In the genomic region with DNA sequence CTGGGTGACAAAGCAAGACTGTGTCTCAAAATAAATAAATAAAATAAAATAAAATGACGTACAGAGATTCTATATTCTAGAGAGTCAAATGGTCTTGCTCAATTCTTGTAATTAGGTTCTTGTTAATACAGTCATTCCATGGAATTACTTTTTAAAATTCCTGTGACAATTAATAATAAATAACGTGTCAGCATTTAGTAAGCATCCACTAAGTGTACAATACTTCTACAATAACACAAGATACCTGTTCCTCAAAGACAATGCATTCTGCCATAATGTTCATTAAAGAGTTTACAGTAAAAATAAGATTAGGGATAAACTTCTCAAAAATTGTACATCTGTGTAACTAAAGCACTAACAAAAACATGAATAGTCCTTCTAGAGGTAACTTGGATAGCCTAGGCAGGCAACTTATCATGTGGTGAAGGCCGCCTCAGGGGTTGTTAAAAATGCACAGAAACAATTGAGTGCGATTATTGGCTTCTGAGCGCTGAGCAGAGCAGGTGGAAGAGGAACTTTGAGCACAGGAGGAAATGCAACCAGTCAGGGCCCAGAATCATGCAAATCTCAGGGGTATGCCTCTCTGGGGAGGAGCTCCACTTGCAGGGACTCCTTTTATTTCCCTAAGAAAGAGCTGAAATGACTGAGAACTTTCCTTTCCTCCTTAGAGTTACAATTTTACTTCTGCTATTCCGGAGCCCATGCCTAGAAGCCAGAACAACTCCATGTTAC, we compare ENCODE assay signal across 10 cellular contexts. TPM values are rescaled to one million over a fixed set of nuclear protein-coding genes. Genes with fewer than 3 reads are reported as not detected.
DNase-seq lines count a peak whose midpoint lies in the region; ATAC-seq, FAIRE-seq and TF ChIP-seq lines count a peak whose summit lies in the region.
"Had no signal": no experiment of that assay in that cellular context is flagged by ENCODE, and none has a peak within 500 bp of the region (broad histone marks: within the 10 kb centered on the region; RNA-seq: fewer than 3 reads in every experiment).

No MANE protein-coding gene starts in this region.

- 62% methylated on average over 6 of the region's 6 CpGs; no CpG with 5 or more reads in 1 of the 2 experiments for WGBS in H1 (ENCODE audit: extremely low coverage in 1 of 2, insufficient coverage in 1 of 2, insufficient read length in 1 of 2, insufficient replicate concordance in 2 of 2, low coverage in 1 of 2, low lambda C conversion rate in 2 of 2, missing lambda C conversion rate in 1 of 2), 2 experiments
- WGBS in prostate gland = 78% methylated on average over 6 of the region's 6 CpGs

- H3K27me3 ChIP-seq in H1 (replicated peaks in 1 of 4; ENCODE audit: control insufficient read depth in 3 of 4, extremely low read depth in 1 of 4, insufficient read depth in 3 of 4, low read length in 3 of 4) = no peaks in the 10 kb centered on the region
- H3K27me3 ChIP-seq in prostate gland (replicated peaks; ENCODE audit: insufficient read depth) = no peaks in the 10 kb centered on the region

- peak overlapping the region in 1 of 2 experiments; percentile 20; a peak in 1 of 4 replicates for H3K4me2 ChIP-seq in H1 (ENCODE audit: insufficient read depth in 1 of 2, low read depth in 2 of 2, low read length in 2 of 2)

- no peak overlapping the region for H4K8ac ChIP-seq in H1 (ENCODE audit: extremely low read depth, insufficient read depth, low read length)

- no peak overlapping the region for H2BK120ac ChIP-seq in H1 (replicated peaks; ENCODE audit: low read depth, low read length)

- peak overlapping the region; percentile 37 for H4K5ac ChIP-seq in H1 (ENCODE audit: insufficient read length, low read depth, low read length)

- H3K36me3 Mint-ChIP-seq in activated naive CD4-positive, alpha-beta T cell treated with anti-CD3 and anti-CD28 coated beads, Interleukin-2, amount 10 ng/mL, durations not matched to agents 7 days and 5 days = peaks cover 32% of the 10 kb centered on the region

- DNase-seq in GM12891 (ENCODE audit: insufficient read length, low spot score) = peak; percentile 26
- DNase-seq in GM20000 (ENCODE audit: low spot score) = peak; percentile 21
- peak in 1 of 2 experiments; percentile 17 for DNase-seq in H1 (ENCODE audit: low read depth in 1 of 2, low spot score in 2 of 2)
- no peak for DNase-seq in activated naive CD4-positive, alpha-beta T cell treated with anti-CD3 and anti-CD28 coated beads, Interleukin-2, amount 10 ng/mL, durations not matched to agents 7 days and 5 days
- no peak for DNase-seq in DMS 273 treated with DMSO at 0.1 percent for 48 hours (lab: John Stamatoyannopoulos, UW)
- no peak for DNase-seq in prostate gland (ENCODE audit: low spot score)
- no peak for DNase-seq in superior temporal gyrus (ENCODE audit: extremely low spot score)
- DNase-seq: stimulated activated CD4-positive, alpha-beta T cell treated with anti-CD3 and anti-CD28 coated beads, Interleukin-2, amount 100 ng/mL, for 48 hours; WERI-Rb-1 had no signal

- no peak for TF ChIP-seq EP300 in H1 (IDR thresholded peaks at IDR 0.05; ENCODE audit: borderline replicate concordance in 1 of 2, low read depth in 2 of 2, low read length in 2 of 2)

- no peak overlapping the region for H2BK12ac ChIP-seq in H1 (ENCODE audit: low read depth, low read length)

- H3K9me3 Mint-ChIP-seq in activated naive CD4-positive, alpha-beta T cell treated with anti-CD3 and anti-CD28 coated beads, Interleukin-2, amount 10 ng/mL, durations not matched to agents 7 days and 5 days = no peaks in the 10 kb centered on the region

- H3K4me1 ChIP-seq in H1 (replicated peaks in 1 of 4; ENCODE audit: control insufficient read depth in 3 of 4, insufficient read depth in 4 of 4, low read length in 3 of 4) (peaks cover 0 to 7% (median 5%) of the 10 kb centered on the region in 4 experiments; a peak in 4 of 7 replicates), prostate gland (replicated peaks) (no peaks in the 10 kb centered on the region)

- TF ChIP-seq POLR2A in GM12891 (IDR thresholded peaks at IDR 0.05; ENCODE audit: low read depth, low read length) = no peak
- TF ChIP-seq POLR2A in H1 (IDR thresholded peaks at IDR 0.05; ENCODE audit: control extremely low read depth in 1 of 2, low read depth in 2 of 2, low read length in 2 of 2) = no peak
- no peak for TF ChIP-seq POLR2A in prostate gland (IDR thresholded peaks at IDR 0.05)

- H3K27ac ChIP-seq in H1 (ENCODE audit: low read depth, low read length) = no peak overlapping the region
- no peak overlapping the region for H3K27ac ChIP-seq in prostate gland
- H3K27ac ChIP-seq: WERI-Rb-1 had no signal

- no peak overlapping the region for H2AK5ac ChIP-seq in H1 (ENCODE audit: low read depth, low read length)

- H3K9me3 ChIP-seq in H1 (ENCODE audit: insufficient read depth in 2 of 2, low read depth in 1 of 2, low read length in 1 of 2) (no peaks in the 10 kb centered on the region), prostate gland (no peaks in the 10 kb centered on the region)

- H2BK20ac ChIP-seq in H1 (ENCODE audit: low read length) = no peak overlapping the region

- H3K79me1 ChIP-seq in H1 (ENCODE audit: low read depth, low read length) = no peaks in the 10 kb centered on the region

- H3K4ac ChIP-seq in H1 (replicated peaks; ENCODE audit: insufficient read length, low read depth, low read length) = no peak overlapping the region

- no peak overlapping the region for H3K23ac ChIP-seq in H1 (ENCODE audit: insufficient read length)

- POLR2A ChIA-PET in H1 (lab: Charles Lee; ENCODE audit: partially characterized antibody) = interaction anchor here (0.9 to 1.2 kb wide), 3 partner anchors 10 to 306 kb away, joined by 3 to 4 read pairs (median 3); no protein-coding TSS in a partner anchor

- H2BK5ac ChIP-seq in H1 (ENCODE audit: low read depth, low read length) = no peak overlapping the region

- H3K4me3 Mint-ChIP-seq in activated naive CD4-positive, alpha-beta T cell treated with anti-CD3 and anti-CD28 coated beads, Interleukin-2, amount 10 ng/mL, durations not matched to agents 7 days and 5 days = no peak overlapping the region

- no peaks in the 10 kb centered on the region for H3K27me3 Mint-ChIP-seq in activated naive CD4-positive, alpha-beta T cell treated with anti-CD3 and anti-CD28 coated beads, Interleukin-2, amount 10 ng/mL, durations not matched to agents 7 days and 5 days

- H2AFZ ChIP-seq in H1 (ENCODE audit: low read length) = no peak overlapping the region

- peaks cover 3% of the 10 kb centered on the region for H3K4me1 Mint-ChIP-seq in activated naive CD4-positive, alpha-beta T cell treated with anti-CD3 and anti-CD28 coated beads, Interleukin-2, amount 10 ng/mL, durations not matched to agents 7 days and 5 days

- no peak for TF ChIP-seq RAD21 in H1 (IDR thresholded peaks at IDR 0.05 in 1 of 2, conservative IDR thresholded peaks at IDR 0.05 in 1 of 2; ENCODE audit: low read depth in 2 of 2, low read length in 2 of 2)

- FAIRE-seq in GM12891 (lab: Jason Lieb, UNC) (peak; percentile 92), H1 (lab: Jason Lieb, UNC) (peak; percentile 69)

- peak; percentile 98 for ATAC-seq in HG03135 (IDR thresholded peaks at IDR 0.05; ENCODE audit: unreplicated experiment)

- no peaks in the 10 kb centered on the region for H3K23me2 ChIP-seq in H1 (ENCODE audit: low read depth, low read length)

- no peak overlapping the region for H3K14ac ChIP-seq in H1 (ENCODE audit: insufficient read length)

- no peak overlapping the region for H3K9ac ChIP-seq in H1 (replicated peaks in 1 of 4; ENCODE audit: extremely low read depth in 1 of 4, low read depth in 3 of 4, low read length in 3 of 4)

- peaks cover 0 to 25% (median 6%) of the 10 kb centered on the region in 4 experiments; a peak in 4 of 8 replicates for H3K36me3 ChIP-seq in H1 (ENCODE audit: control insufficient read depth in 2 of 4, insufficient read depth in 4 of 4, low read length in 3 of 4)
- H3K36me3 ChIP-seq in prostate gland = peaks cover 2 to 9% of the 10 kb centered on the region in 2 donors

- H2BK15ac ChIP-seq in H1 (ENCODE audit: low read length) = no peak overlapping the region

- H3K4me3 ChIP-seq in H1 (ENCODE audit: extremely low read depth in 1 of 4, insufficient read depth in 2 of 4, low read depth in 3 of 4, low read length in 4 of 4) = peak overlapping the region in 1 of 4 experiments; percentile 2; a peak in 1 of 8 replicates
- no peak overlapping the region for H3K4me3 ChIP-seq in prostate gland

- H4K20me1 ChIP-seq in H1 (replicated peaks in 1 of 2; ENCODE audit: control insufficient read depth in 1 of 2, insufficient read depth in 2 of 2, low read length in 2 of 2) = no peaks in the 10 kb centered on the region

- CTCF ChIA-PET in H1 (lab: Charles Lee; ENCODE audit: partially characterized antibody) = no interaction called here
- CTCF ChIA-PET in activated naive CD4-positive, alpha-beta T cell treated with anti-CD3 and anti-CD28 coated beads, Interleukin-2, amount 10 ng/mL, durations not matched to agents 7 days and 5 days (lab: Charles Lee) = interaction anchor here (1.2 kb wide), 1 partner anchor 58 kb away, joined by 4 read pairs; no protein-coding TSS in a partner anchor

- H3K27ac Mint-ChIP-seq in activated naive CD4-positive, alpha-beta T cell treated with anti-CD3 and anti-CD28 coated beads, Interleukin-2, amount 10 ng/mL, durations not matched to agents 7 days and 5 days = no peak overlapping the region

- TF ChIP-seq CTCF in GM20000 (IDR thresholded peaks at IDR 0.05; ENCODE audit: extremely low read depth, missing control alignments) = no peak
- no peak for TF ChIP-seq CTCF in H1 (IDR thresholded peaks at IDR 0.05; ENCODE audit: control extremely low read depth in 1 of 3, insufficient read depth in 1 of 3, low read depth in 1 of 3, low read length in 3 of 3)
- TF ChIP-seq CTCF in prostate gland (IDR thresholded peaks at IDR 0.05) = no peak

- intact Hi-C loops in prostate gland (cut with DNase I) = no loop called here

- H3K79me2 ChIP-seq in H1 (ENCODE audit: control insufficient read depth in 1 of 2, insufficient read depth in 2 of 2, low read length in 2 of 2) = no peaks in the 10 kb centered on the region

- no peak overlapping the region for H4K91ac ChIP-seq in H1 (replicated peaks; ENCODE audit: insufficient read length, low read length)

- no peak overlapping the region for H3K18ac ChIP-seq in H1 (ENCODE audit: extremely low read depth, low read length)

- no peak overlapping the region for H3K56ac ChIP-seq in H1 (replicated peaks; ENCODE audit: insufficient read length, low read depth, low read length)

RNA-seq across cellular contexts. Expression of a gene that starts 37.1 kb away (rescaled TPM):
- polyA plus RNA-seq in GM12891 (2012; ENCODE audit: low read depth, missing spikeins) = 7.3 TPM
- total RNA-seq in H1 (2021; fragmentation: NEBNext Ultra II Directional; extraction: Animal tissue kit (Norgen Biotek cat#: 25700)) = 22.0 and 22.2 TPM in 2 replicates
- polyA plus RNA-seq in H1 (2011; rRNA removed) = 5.6 and 7.8 TPM in 2 replicates
- polyA plus RNA-seq in H1 (2011; cell fraction: cytosol; rRNA removed) = 12.2 TPM
- polyA plus RNA-seq in H1 (2011; cell fraction: nucleus; rRNA removed) = 10.3 TPM
- polyA plus RNA-seq in H1 (2012, experiment 1 of 2) = 11.5 to 20.0 TPM (median 14.2 TPM) in 4 replicates
- 3.7 TPM for polyA plus RNA-seq in H1 (2012, experiment 2 of 2)
- polyA plus RNA-seq in H1 (2013, experiment 1 of 2) = 9.4 TPM
- 9.2 TPM for polyA plus RNA-seq in H1 (2013, experiment 2 of 2)
- 21.7 and 24.5 TPM in 2 replicates for polyA minus RNA-seq in H1 (2011; rRNA and poly(A)+ RNA removed)
- 10.4 TPM for polyA minus RNA-seq in H1 (2011; cell fraction: cytosol; rRNA and poly(A)+ RNA removed)
- polyA minus RNA-seq in H1 (2011; cell fraction: nucleus; rRNA and poly(A)+ RNA removed) = 27.8 TPM
- total RNA-seq in prostate gland = 1 to 10 TPM; 6.1 to 9.4 TPM

RNA-seq across cellular contexts. Expression of a gene that starts 37.2 kb away (rescaled TPM):
- polyA plus RNA-seq in GM12891 (2012; ENCODE audit: low read depth, missing spikeins) = 6.8 TPM
- 19.1 and 19.5 TPM in 2 replicates for total RNA-seq in H1 (2021; fragmentation: NEBNext Ultra II Directional; extraction: Animal tissue kit (Norgen Biotek cat#: 25700))
- 8.2 and 14.6 TPM in 2 replicates for polyA plus RNA-seq in H1 (2011; rRNA removed)
- 16.8 TPM for polyA plus RNA-seq in H1 (2011; cell fraction: cytosol; rRNA removed)
- polyA plus RNA-seq in H1 (2011; cell fraction: nucleus; rRNA removed) = 5.6 TPM
- polyA plus RNA-seq in H1 (2012, experiment 1 of 2) = 24.6 to 33.9 TPM (median 25.6 TPM) in 4 replicates
- polyA plus RNA-seq in H1 (2012, experiment 2 of 2) = 4.9 TPM
- polyA plus RNA-seq in H1 (2013, experiment 1 of 2) = 11.1 TPM
- 12.6 TPM for polyA plus RNA-seq in H1 (2013, experiment 2 of 2)
- polyA minus RNA-seq in H1 (2011; rRNA and poly(A)+ RNA removed) = 17.9 TPM in 2 replicates
- polyA minus RNA-seq in H1 (2011; cell fraction: cytosol; rRNA and poly(A)+ RNA removed) = 8.7 TPM
- polyA minus RNA-seq in H1 (2011; cell fraction: nucleus; rRNA and poly(A)+ RNA removed) = 17.5 TPM
- total RNA-seq in prostate gland = 1 to 10 TPM; 4.5 to 4.9 TPM

Comparison
In these comparisons a context has a peak if more than half of its experiments do, and no peak if none do; other contexts are left out.
1. DNase-seq: peak in GM12891 (single experiment) and GM20000 (single experiment); none in activated naive CD4-positive, alpha-beta T cell treated with anti-CD3 and anti-CD28 coated beads, Interleukin-2, amount 10 ng/mL, durations not matched to agents 7 days and 5 days (single experiment), DMS 273 treated with DMSO at 0.1 percent for 48 hours (single experiment), prostate gland (single experiment) and superior temporal gyrus (single experiment).